In genomic region chr3:16311960-16312451, GRCh38 we compare ENCODE assay signal across 8 cellular contexts. TPM values are rescaled to one million over a fixed set of nuclear protein-coding genes. Genes with fewer than 3 reads are reported as not detected.
DNase-seq lines count a peak whose midpoint lies in the region; ATAC-seq and TF ChIP-seq lines count a peak whose summit lies in the region.

No MANE protein-coding gene starts in this region.

- peaks cover 63% of the 10 kb centered on the region for H3K36me3 ChIP-seq in OCI-LY3 (replicated peaks; ENCODE audit: low read depth, low read length)

- peaks cover 38% of the 10 kb centered on the region for H4K20me1 ChIP-seq in OCI-LY3 (ENCODE audit: insufficient read depth, low read length)

- TF ChIP-seq POLR2A in GM18505 (IDR thresholded peaks at IDR 0.05; ENCODE audit: borderline replicate concordance, extremely low read depth, insufficient read depth, insufficient read length), result no peak

- DNase-seq in central memory CD4-positive, alpha-beta T cell, result peak; percentile 78
- no peak for DNase-seq in caudate nucleus (lab: John Stamatoyannopoulos, UW)
- DNase-seq in H4 (ENCODE audit: low spot score), result no peak

- ATAC-seq in GM18505 (IDR thresholded peaks at IDR 0.05; ENCODE audit: unreplicated experiment) (peak; percentile 69), HG02610 (IDR thresholded peaks at IDR 0.05; ENCODE audit: unreplicated experiment) (peak; percentile 61), HG02623 (IDR thresholded peaks at IDR 0.05; ENCODE audit: unreplicated experiment) (no peak)

- H3K27ac ChIP-seq in OCI-LY3 (ENCODE audit: low read length) (peak overlapping the region; percentile 55), skin epidermis (peak overlapping the region in 19 of 21 experiments; percentile 5 to 94 (median 64)), caudate nucleus (ENCODE audit: low read depth, low read length) (no peak overlapping the region)

- H3K4me3 ChIP-seq in OCI-LY3 (ENCODE audit: low read length), result no peak overlapping the region
- H3K4me3 ChIP-seq in skin epidermis, result no peak overlapping the region

- no peak for TF ChIP-seq CTCF in OCI-LY3 (IDR thresholded peaks at IDR 0.05; ENCODE audit: low read depth, low read length)

- H3K4me1 ChIP-seq in OCI-LY3 (ENCODE audit: low read length), result peaks cover 41% of the 10 kb centered on the region

- H2AFZ ChIP-seq in OCI-LY3 (ENCODE audit: low read depth, low read length), result no peak overlapping the region

- H3K4me2 ChIP-seq in OCI-LY3 (ENCODE audit: low read length), result no peak overlapping the region; the same call in none of the 2 replicates

- H3K27me3 ChIP-seq in OCI-LY3 (ENCODE audit: low read depth, low read length), result no peaks in the 10 kb centered on the region

- H3K9me3 ChIP-seq in OCI-LY3 (ENCODE audit: insufficient read depth, low read length), result no peaks in the 10 kb centered on the region

- H3K79me2 ChIP-seq in OCI-LY3 (ENCODE audit: low read length), result no peaks in the 10 kb centered on the region

- no peak overlapping the region for H3K9ac ChIP-seq in OCI-LY3 (ENCODE audit: low read length)

RNA-seq across cellular contexts. Expression of gene OXNAD1, which starts 47.0 kb away (rescaled TPM):
- total RNA-seq in H4 (2014; rRNA removed; shearing (Covaris generic)), result 12.1 and 17.1 TPM in 2 replicates

RNA-seq across cellular contexts. Expression of gene DPH3, which starts 47.3 kb away (rescaled TPM):
- 10.8 and 11.5 TPM in 2 replicates for total RNA-seq in H4 (2014; rRNA removed; shearing (Covaris generic))
